In genomic region chr1:26161408-26162219, GRCh38 we compare ENCODE assay signal across 9 cellular contexts. TPM values are rescaled to one million over a fixed set of nuclear protein-coding genes. Genes with fewer than 3 reads are reported as not detected.
DNase-seq lines count a peak whose midpoint lies in the region; ATAC-seq, FAIRE-seq and TF ChIP-seq lines count a peak whose summit lies in the region.
"Had no signal": no experiment of that assay in that cellular context is flagged by ENCODE, and none has a peak within 500 bp of the region (broad histone marks: within the 10 kb centered on the region; RNA-seq: fewer than 3 reads in every experiment).

No MANE protein-coding gene starts in this region.

- in situ Hi-C loops in GM23248 (cut with MboI): no loop called here

- H3K27ac ChIP-seq in A549 (peak overlapping the region; percentile 60 to 87), GM23248 (no peak overlapping the region), SJSA1 (no peak overlapping the region), body of pancreas (peak overlapping the region in 3 of 4 donors; percentile 29 to 54 (median 50)), sigmoid colon (peak overlapping the region; percentile 34 to 68 (median 50))

- H3K4me2 ChIP-seq in A549 (peak overlapping the region; percentile 93), GM23248 (ENCODE audit: unreplicated experiment) (peak overlapping the region; percentile 97)

- H4K20me1 ChIP-seq in GM23248 (ENCODE audit: insufficient read depth): no peaks in the 10 kb centered on the region

- H3F3A ChIP-seq in GM23248 (ENCODE audit: insufficient read depth): no peaks in the 10 kb centered on the region

- WGBS in A549 (ENCODE audit: missing lambda C conversion rate): 91% methylated on average over 13 of the region's 98 CpGs
- 2 to 4% methylated on average over 28 to 69 of the region's 98 CpGs for WGBS in GM23248 (ENCODE audit: low coverage in 1 of 2, low lambda C conversion rate in 2 of 2, missing lambda C conversion rate in 2 of 2), 2 experiments
- 0 to 3% methylated on average over 5 to 46 of the region's 98 CpGs for WGBS in body of pancreas, 2 donors
- WGBS in sigmoid colon, 2 donors: 2% methylated on average over 98 of the region's 98 CpGs

- peak; percentile 56 to 60 for ATAC-seq in A549
- peak; percentile 75 for ATAC-seq in body of pancreas
- no peak for ATAC-seq in GM19455 (IDR thresholded peaks at IDR 0.05; ENCODE audit: unreplicated experiment)
- no peak for ATAC-seq in HG03108 (IDR thresholded peaks at IDR 0.05; ENCODE audit: unreplicated experiment)

- no peak for FAIRE-seq in A549 (lab: Jason Lieb, UNC)
- FAIRE-seq: islet of Langerhans had no signal

- H3K79me2 ChIP-seq in GM23248 (ENCODE audit: insufficient read depth): no peaks in the 10 kb centered on the region

- H3K4me3 ChIP-seq in A549 (peak overlapping the region; percentile 46), GM23248 (peak overlapping the region; percentile 70), SJSA1 (peak overlapping the region; percentile 35), body of pancreas (no peak overlapping the region), iPS-11a (ENCODE audit: low read depth, low read length) (peak overlapping the region; percentile 27), sigmoid colon (peak overlapping the region; percentile 29 to 59 (median 54))

- no peaks in the 10 kb centered on the region for H3K36me3 ChIP-seq in GM23248 (ENCODE audit: low read depth)
- H3K36me3 ChIP-seq in SJSA1: no peaks in the 10 kb centered on the region
- H3K36me3 ChIP-seq in body of pancreas (replicated peaks in 1 of 2; ENCODE audit: insufficient read depth in 1 of 2, low read depth in 2 of 2): no peaks in the 10 kb centered on the region
- no peaks in the 10 kb centered on the region for H3K36me3 ChIP-seq in sigmoid colon

- H3K9me3 ChIP-seq in A549: no peaks in the 10 kb centered on the region
- H3K9me3 ChIP-seq in GM23248 (ENCODE audit: low read depth): no peaks in the 10 kb centered on the region
- peaks cover 2% of the 10 kb centered on the region; the same call in 1 of the 2 replicates for H3K9me3 ChIP-seq in SJSA1 (replicated peaks)
- H3K9me3 ChIP-seq in body of pancreas: no peaks in the 10 kb centered on the region
- no peaks in the 10 kb centered on the region for H3K9me3 ChIP-seq in sigmoid colon

- H2AFZ ChIP-seq in GM23248: peak overlapping the region; percentile 83

- TF ChIP-seq CTCF in A549 (IDR thresholded peaks at IDR 0.05): peak; percentile 37
- peak in 5 of 7 experiments; percentile 6 to 53 (median 28) for TF ChIP-seq CTCF in body of pancreas (IDR thresholded peaks at IDR 0.05)
- TF ChIP-seq CTCF in sigmoid colon (IDR thresholded peaks at IDR 0.05): no peak

- TF ChIP-seq EP300 in A549 (IDR thresholded peaks at IDR 0.05): no peak
- TF ChIP-seq EP300 in sigmoid colon (IDR thresholded peaks at IDR 0.05): no peak

- DNase-seq in A549 (ENCODE audit: low read depth in 1 of 2, low spot score in 1 of 2) (peak; percentile 26 to 36), GM23248 (peak; percentile 75), SJSA1 (ENCODE audit: low read depth in 1 of 2, low spot score in 2 of 2) (peak; percentile 57 to 58), body of pancreas (peak; percentile 64 to 77 (median 66)), sigmoid colon (no peak)

- intact Hi-C loops in body of pancreas (cut with DNase I): loop anchor here (5.0 kb wide), 1 partner anchor 59 kb away; no protein-coding TSS in a partner anchor
- intact Hi-C loops in sigmoid colon (cut with DNase I): loop anchor here (5.0 to 10.0 kb wide), 2 partner anchors 124 to 163 kb away; no protein-coding TSS in a partner anchor

- no peaks in the 10 kb centered on the region for H3K9me2 ChIP-seq in GM23248 (ENCODE audit: insufficient read depth)

- H3K27me3 ChIP-seq in GM23248 (replicated peaks; ENCODE audit: insufficient read depth): peaks cover 16% of the 10 kb centered on the region
- peaks cover 19% of the 10 kb centered on the region for H3K27me3 ChIP-seq in SJSA1 (replicated peaks)
- H3K27me3 ChIP-seq in body of pancreas: peaks cover 0 to 4% of the 10 kb centered on the region in 2 donors
- peaks cover 4 to 16% (median 10%) of the 10 kb centered on the region in 3 donors for H3K27me3 ChIP-seq in sigmoid colon

- TF ChIP-seq POLR2A in A549 (IDR thresholded peaks at IDR 0.05; ENCODE audit: low read length): no peak
- TF ChIP-seq POLR2A in body of pancreas (IDR thresholded peaks at IDR 0.05): peak; percentile 33 to 65 (median 58)
- no peak for TF ChIP-seq POLR2A in sigmoid colon (IDR thresholded peaks at IDR 0.05)

- CTCF ChIA-PET in A549 (lab: Yijun Ruan, JAX): interaction anchor here (0.8 to 2.4 kb wide), 9 partner anchors 8 to 126 kb away, joined by 3 to 17 read pairs (median 8); partner anchors contain the start of genes CEP85, TRIM63 and ZNF593

- 0 out of 2 replicates have a peak overlapping the region, but pooled peaks have one; percentile 33 for H3K9ac ChIP-seq in GM23248

- no peak; a peak in 1 of 5 replicates for TF ChIP-seq RAD21 in A549 (conservative IDR thresholded peaks at IDR 0.05 in 1 of 2, IDR thresholded peaks at IDR 0.05 in 1 of 2)

- H3K4me1 ChIP-seq in A549: peaks cover 10% of the 10 kb centered on the region; the same call in 2 of the 3 replicates
- H3K4me1 ChIP-seq in GM23248 (ENCODE audit: insufficient read depth): no peaks in the 10 kb centered on the region
- H3K4me1 ChIP-seq in SJSA1 (replicated peaks): peaks cover 34% of the 10 kb centered on the region
- H3K4me1 ChIP-seq in body of pancreas: peaks cover 27% of the 10 kb centered on the region
- peaks cover 0 to 28% (median 19%) of the 10 kb centered on the region in 4 donors for H3K4me1 ChIP-seq in sigmoid colon

- POLR2A ChIA-PET in A549 (lab: Yijun Ruan, JAX): interaction anchor here (0.6 kb wide), 1 partner anchor 11 kb away, joined by 5 read pairs; no protein-coding TSS in a partner anchor

RNA-seq across cellular contexts. Expression of gene FAM110D, which starts 2.7 kb away (rescaled TPM):
- polyA plus RNA-seq in A549 (2011; rRNA removed) (0.03 and 0.04 TPM in 2 replicates), A549 (2017; fragmentation: RNase III; extraction: RNeasy Plus Mini Kit Qiagen cat#74134 plus additional on column Dnase treatment) (0.04 to 0.05 TPM (median 0.04 TPM) in 3 replicates), GM23248 (2016; fragmentation: Nextera tagmentation; extraction: Ambion mirVana) (not detected in 2 replicates), sigmoid colon (1 to 10 TPM in 1 of 3 donors, under 1 TPM in 1, not detected in 1; 0.60 to 1.1 TPM)
- polyA plus RNA-seq in A549 (2012; cell fraction: cytosol; rRNA removed): 0.05 TPM in 2 replicates
- 0.02 TPM in 1 of 2 replicates, not detected in the other for polyA plus RNA-seq in A549 (2012; cell fraction: nucleus; rRNA removed)
- polyA minus RNA-seq in A549 (2011; rRNA and poly(A)+ RNA removed): not detected in 2 replicates
- total RNA-seq in GM23248 (2014; rRNA removed; shearing (Covaris generic)): 0.63 TPM in 1 of 2 replicates, not detected in the other
- total RNA-seq in SJSA1 (2014; rRNA removed; shearing (Covaris generic)): not detected in 2 replicates
- total RNA-seq in body of pancreas (1 to 10 TPM; 3.1 to 4.6 TPM), sigmoid colon (1 to 10 TPM; 1.1 to 4.2 (median 2.2) TPM)

RNA-seq across cellular contexts. Expression of gene C1orf232, which starts 7.1 kb away (rescaled TPM):
- polyA plus RNA-seq in A549 (2011; rRNA removed) (not detected in 2 replicates), A549 (2017; fragmentation: RNase III; extraction: RNeasy Plus Mini Kit Qiagen cat#74134 plus additional on column Dnase treatment) (not detected in 3 replicates), GM23248 (2016; fragmentation: Nextera tagmentation; extraction: Ambion mirVana) (not detected in 2 replicates), sigmoid colon (not detected)
- polyA plus RNA-seq in A549 (2012; cell fraction: cytosol; rRNA removed): not detected in 2 replicates
- polyA plus RNA-seq in A549 (2012; cell fraction: nucleus; rRNA removed): not detected in 2 replicates
- polyA minus RNA-seq in A549 (2011; rRNA and poly(A)+ RNA removed): not detected in 2 replicates
- not detected in 2 replicates for total RNA-seq in GM23248 (2014; rRNA removed; shearing (Covaris generic))
- total RNA-seq in SJSA1 (2014; rRNA removed; shearing (Covaris generic)): not detected in 2 replicates
- total RNA-seq in body of pancreas (not detected), sigmoid colon (not detected)

RNA-seq across cellular contexts. Expression of gene ZNF593, which starts 8.1 kb away (rescaled TPM):
- polyA plus RNA-seq in A549 (2011; rRNA removed) (25.6 and 27.2 TPM in 2 replicates), A549 (2017; fragmentation: RNase III; extraction: RNeasy Plus Mini Kit Qiagen cat#74134 plus additional on column Dnase treatment) (40.5 to 45.4 TPM (median 43.7 TPM) in 3 replicates), GM23248 (2016; fragmentation: Nextera tagmentation; extraction: Ambion mirVana) (61.2 and 65.8 TPM in 2 replicates), sigmoid colon (100 to 1,000 TPM in 1 of 3 donors, 10 to 100 TPM in 2; 38.4 to 114 (median 61.3) TPM)
- polyA plus RNA-seq in A549 (2012; cell fraction: cytosol; rRNA removed): 119 and 130 TPM in 2 replicates
- polyA plus RNA-seq in A549 (2012; cell fraction: nucleus; rRNA removed): 77.8 and 94.1 TPM in 2 replicates
- polyA minus RNA-seq in A549 (2011; rRNA and poly(A)+ RNA removed): 12.3 and 20.9 TPM in 2 replicates
- 8.2 and 25.0 TPM in 2 replicates for total RNA-seq in GM23248 (2014; rRNA removed; shearing (Covaris generic))
- total RNA-seq in SJSA1 (2014; rRNA removed; shearing (Covaris generic)): 23.4 and 34.9 TPM in 2 replicates
- total RNA-seq in body of pancreas (10 to 100 TPM; 25.2 to 33.0 TPM), sigmoid colon (10 to 100 TPM; 16.3 to 37.2 (median 32.1) TPM)

RNA-seq across cellular contexts. Expression of gene ZNF593OS, which starts 10.0 kb away (rescaled TPM):
- polyA plus RNA-seq in A549 (2011; rRNA removed): not detected in 2 replicates
- 0.05 TPM in 1 of 2 replicates, not detected in the other for polyA plus RNA-seq in A549 (2012; cell fraction: cytosol; rRNA removed)
- polyA plus RNA-seq in A549 (2012; cell fraction: nucleus; rRNA removed): not detected in 2 replicates
- not detected in 3 replicates for polyA plus RNA-seq in A549 (2017; fragmentation: RNase III; extraction: RNeasy Plus Mini Kit Qiagen cat#74134 plus additional on column Dnase treatment)
- not detected in 2 replicates for polyA minus RNA-seq in A549 (2011; rRNA and poly(A)+ RNA removed)
- total RNA-seq in GM23248 (2014; rRNA removed; shearing (Covaris generic)): not detected in 2 replicates
- polyA plus RNA-seq in GM23248 (2016; fragmentation: Nextera tagmentation; extraction: Ambion mirVana): 0.81 and 0.85 TPM in 2 replicates
- 0.24 TPM in 1 of 2 replicates, not detected in the other for total RNA-seq in SJSA1 (2014; rRNA removed; shearing (Covaris generic))
- total RNA-seq in body of pancreas: not detected
- total RNA-seq in sigmoid colon: not detected
- under 1 TPM in 1 of 3 donors, not detected in 2; 0.13 TPM for polyA plus RNA-seq in sigmoid colon

RNA-seq across cellular contexts. Expression of gene CNKSR1, which starts 15.7 kb away (rescaled TPM):
- polyA plus RNA-seq in A549 (2011; rRNA removed): 0.32 and 0.60 TPM in 2 replicates
- 0.57 and 0.69 TPM in 2 replicates for polyA plus RNA-seq in A549 (2012; cell fraction: cytosol; rRNA removed)
- polyA plus RNA-seq in A549 (2012; cell fraction: nucleus; rRNA removed): 3.3 and 4.7 TPM in 2 replicates
- polyA plus RNA-seq in A549 (2017; fragmentation: RNase III; extraction: RNeasy Plus Mini Kit Qiagen cat#74134 plus additional on column Dnase treatment): 0.17 to 0.84 TPM (median 0.34 TPM) in 3 replicates
- polyA minus RNA-seq in A549 (2011; rRNA and poly(A)+ RNA removed): 0.49 and 0.95 TPM in 2 replicates
- total RNA-seq in GM23248 (2014; rRNA removed; shearing (Covaris generic)): 0.51 TPM in 1 of 2 replicates, not detected in the other
- 0.10 TPM in 1 of 2 replicates, not detected in the other for polyA plus RNA-seq in GM23248 (2016; fragmentation: Nextera tagmentation; extraction: Ambion mirVana)
- 0.50 TPM in 1 of 2 replicates, not detected in the other for total RNA-seq in SJSA1 (2014; rRNA removed; shearing (Covaris generic))
- total RNA-seq in body of pancreas: 10 to 100 TPM; 30.0 to 47.7 TPM
- 1 to 10 TPM in 2 of 4 donors, under 1 TPM in 1, not detected in 1; 0.82 to 4.7 (median 1.8) TPM for total RNA-seq in sigmoid colon
- 10 to 100 TPM; 13.8 to 29.0 (median 16.0) TPM for polyA plus RNA-seq in sigmoid colon

Comparison
In these comparisons a context has a peak if more than half of its experiments do, and no peak if none do; other contexts are left out.
1. ATAC-seq: peak in A549 (2 of 2) and body of pancreas (single experiment); none in GM19455 (single experiment) and HG03108 (single experiment).
2. H3K27ac ChIP-seq: peak in A549 (2 of 2), body of pancreas (3 of 4) and sigmoid colon (4 of 4); none in GM23248 (single experiment) and SJSA1 (single experiment).
3. H3K4me3 ChIP-seq: peak in A549 (single experiment), GM23248 (single experiment), SJSA1 (single experiment), iPS-11a (single experiment) and sigmoid colon (4 of 4); none in body of pancreas (0 of 2).
4. CTCF ChIP-seq: peak in A549 (single experiment) and body of pancreas (5 of 7); none in sigmoid colon (0 of 4).
5. POLR2A ChIP-seq: peak in body of pancreas (3 of 3); none in A549 (single experiment) and sigmoid colon (0 of 2).